ENCODE assay signal across 15 cellular contexts in genomic region chrX:41837270-41837944, GRCh38.
DNase-seq lines count a peak whose midpoint lies in the region; ATAC-seq and TF ChIP-seq lines count a peak whose summit lies in the region.
"Had no signal": no experiment of that assay in that cellular context is flagged by ENCODE, and none has a peak within 500 bp of the region (broad histone marks: within the 10 kb centered on the region; RNA-seq: fewer than 3 reads in every experiment).

No MANE protein-coding gene starts in this region.

- peaks cover 4% of the 10 kb centered on the region for H3K36me3 Mint-ChIP-seq in natural killer cell treated with Interleukin-12 subunit alpha and Interleukin-12 subunit beta and Interleukin-15 and Interleukin-18, amount 100 ng/mL, for 72 hours
- H3K36me3 Mint-ChIP-seq in natural killer cell, result peaks cover 7% of the 10 kb centered on the region
- peaks cover 30% of the 10 kb centered on the region for H3K36me3 Mint-ChIP-seq in activated T-helper 17 cell treated with anti-CD3 and anti-CD28 coated beads, Interleukin-2, amount 50 U/mL, for 72 hours (ENCODE audit: low read depth)
- H3K36me3 Mint-ChIP-seq in stimulated activated naive B cell treated with anti-CD40 and anti-IgM and Interleukin-4, amounts not matched to agents 10 μg/mL and 1 μg/mL and 100 μg/mL, for 72 hours, result peaks cover 10 to 15% of the 10 kb centered on the region in 2 donors

- intact Hi-C loops in natural killer cell (cut with micrococcal nuclease), result no loop called here

- peak overlapping the region; percentile 18 for H3K4me3 Mint-ChIP-seq in natural killer cell treated with Interleukin-12 subunit alpha and Interleukin-12 subunit beta and Interleukin-15 and Interleukin-18, amount 100 ng/mL, for 72 hours
- H3K4me3 Mint-ChIP-seq in natural killer cell, result no peak overlapping the region
- no peak overlapping the region for H3K4me3 Mint-ChIP-seq in activated T-helper 17 cell treated with anti-CD3 and anti-CD28 coated beads, Interleukin-2, amount 50 U/mL, for 72 hours
- H3K4me3 Mint-ChIP-seq in stimulated activated naive B cell treated with anti-CD40 and anti-IgM and Interleukin-4, amounts not matched to agents 10 μg/mL and 1 μg/mL and 100 μg/mL, for 72 hours, result no peak overlapping the region
- H3K4me3 Mint-ChIP-seq: H9, T-cell had no signal

- no peak for DNase-seq in natural killer cell treated with Interleukin-12 subunit alpha and Interleukin-12 subunit beta and Interleukin-15 and Interleukin-18, amount 100 ng/mL, for 72 hours (ENCODE audit: low spot score)
- DNase-seq in natural killer cell (no peak), NCI-H1930 (lab: John Stamatoyannopoulos, UW) (no peak)
- DNase-seq in stimulated activated naive B cell treated with anti-CD40 and anti-IgM and Interleukin-4, amounts not matched to agents 10 μg/mL and 1 μg/mL and 100 μg/mL, for 72 hours, result no peak
- DNase-seq: DMS79, H9, KG1, NCI-H1092, NCI-H345, NCI-H526 treated with DMSO at 0.1 percent for 48 hours, T-cell had no signal

- H3K27ac Mint-ChIP-seq in natural killer cell treated with Interleukin-12 subunit alpha and Interleukin-12 subunit beta and Interleukin-15 and Interleukin-18, amount 100 ng/mL, for 72 hours, result no peak overlapping the region
- no peak overlapping the region for H3K27ac Mint-ChIP-seq in natural killer cell
- H3K27ac Mint-ChIP-seq in activated T-helper 17 cell treated with anti-CD3 and anti-CD28 coated beads, Interleukin-2, amount 50 U/mL, for 72 hours, result peak overlapping the region; percentile 26
- no peak overlapping the region for H3K27ac Mint-ChIP-seq in stimulated activated naive B cell treated with anti-CD40 and anti-IgM and Interleukin-4, amounts not matched to agents 10 μg/mL and 1 μg/mL and 100 μg/mL, for 72 hours

- peaks cover 0 to 2% of the 10 kb centered on the region in 2 donors for H3K27me3 Mint-ChIP-seq in natural killer cell treated with Interleukin-12 subunit alpha and Interleukin-12 subunit beta and Interleukin-15 and Interleukin-18, amount 100 ng/mL, for 72 hours
- no peaks in the 10 kb centered on the region for H3K27me3 Mint-ChIP-seq in natural killer cell (ENCODE audit: low read depth in 2 of 2)
- no peaks in the 10 kb centered on the region for H3K27me3 Mint-ChIP-seq in activated T-helper 17 cell treated with anti-CD3 and anti-CD28 coated beads, Interleukin-2, amount 50 U/mL, for 72 hours
- H3K27me3 Mint-ChIP-seq in stimulated activated naive B cell treated with anti-CD40 and anti-IgM and Interleukin-4, amounts not matched to agents 10 μg/mL and 1 μg/mL and 100 μg/mL, for 72 hours, result no peaks in the 10 kb centered on the region
- H3K27me3 Mint-ChIP-seq: T-cell had no signal

- peaks cover 5% of the 10 kb centered on the region for H3K9me3 Mint-ChIP-seq in natural killer cell treated with Interleukin-12 subunit alpha and Interleukin-12 subunit beta and Interleukin-15 and Interleukin-18, amount 100 ng/mL, for 72 hours
- H3K9me3 Mint-ChIP-seq in natural killer cell, result peaks cover 0 to 2% of the 10 kb centered on the region in 2 donors
- H3K9me3 Mint-ChIP-seq in activated T-helper 17 cell treated with anti-CD3 and anti-CD28 coated beads, Interleukin-2, amount 50 U/mL, for 72 hours, result no peaks in the 10 kb centered on the region
- peaks cover 0 to 2% of the 10 kb centered on the region in 2 donors for H3K9me3 Mint-ChIP-seq in stimulated activated naive B cell treated with anti-CD40 and anti-IgM and Interleukin-4, amounts not matched to agents 10 μg/mL and 1 μg/mL and 100 μg/mL, for 72 hours

- no peak for TF ChIP-seq CTCF in natural killer cell (IDR thresholded peaks at IDR 0.05)

- H3K4me1 Mint-ChIP-seq in natural killer cell treated with Interleukin-12 subunit alpha and Interleukin-12 subunit beta and Interleukin-15 and Interleukin-18, amount 100 ng/mL, for 72 hours (ENCODE audit: low read depth in 2 of 2), result peaks cover 5 to 12% of the 10 kb centered on the region in 2 donors
- peaks cover 0 to 6% of the 10 kb centered on the region in 2 donors for H3K4me1 Mint-ChIP-seq in natural killer cell
- peaks cover 4% of the 10 kb centered on the region for H3K4me1 Mint-ChIP-seq in activated T-helper 17 cell treated with anti-CD3 and anti-CD28 coated beads, Interleukin-2, amount 50 U/mL, for 72 hours
- peaks cover 5 to 6% of the 10 kb centered on the region in 2 donors for H3K4me1 Mint-ChIP-seq in stimulated activated naive B cell treated with anti-CD40 and anti-IgM and Interleukin-4, amounts not matched to agents 10 μg/mL and 1 μg/mL and 100 μg/mL, for 72 hours
- H3K4me1 Mint-ChIP-seq: H9 had no signal

- ATAC-seq in natural killer cell treated with Interleukin-12 subunit alpha and Interleukin-12 subunit beta and Interleukin-15 and Interleukin-18, amount 100 ng/mL, for 72 hours, result no peak
- ATAC-seq in natural killer cell, result no peak
- ATAC-seq in HG02678 (IDR thresholded peaks at IDR 0.05; ENCODE audit: unreplicated experiment), result peak; percentile 72
- ATAC-seq in activated T-helper 17 cell treated with anti-CD3 and anti-CD28 coated beads, Interleukin-2, amount 50 U/mL, for 72 hours (replicated peaks), result peak; percentile 46
- peak; percentile 39 to 73 for ATAC-seq in stimulated activated naive B cell treated with anti-CD40 and anti-IgM and Interleukin-4, amounts not matched to agents 10 μg/mL and 1 μg/mL and 100 μg/mL, for 72 hours (replicated peaks)
- no peak for ATAC-seq in GM21723 (IDR thresholded peaks at IDR 0.05; ENCODE audit: unreplicated experiment)
- no peak for ATAC-seq in GM21619 (IDR thresholded peaks at IDR 0.05; ENCODE audit: unreplicated experiment)
- ATAC-seq: T-cell had no signal

Comparison
In these comparisons a context has a peak if more than half of its experiments do, and no peak if none do; other contexts are left out.
1. ATAC-seq: peak in HG02678 (single experiment), activated T-helper 17 cell treated with anti-CD3 and anti-CD28 coated beads, Interleukin-2, amount 50 U/mL, for 72 hours (single experiment) and stimulated activated naive B cell treated with anti-CD40 and anti-IgM and Interleukin-4, amounts not matched to agents 10 μg/mL and 1 μg/mL and 100 μg/mL, for 72 hours (2 of 2); none in natural killer cell treated with Interleukin-12 subunit alpha and Interleukin-12 subunit beta and Interleukin-15 and Interleukin-18, amount 100 ng/mL, for 72 hours (0 of 2), natural killer cell (0 of 3), GM21723 (single experiment) and GM21619 (single experiment).